Comparison of ENCODE assay signal across 8 cellular contexts in the genomic region with DNA sequence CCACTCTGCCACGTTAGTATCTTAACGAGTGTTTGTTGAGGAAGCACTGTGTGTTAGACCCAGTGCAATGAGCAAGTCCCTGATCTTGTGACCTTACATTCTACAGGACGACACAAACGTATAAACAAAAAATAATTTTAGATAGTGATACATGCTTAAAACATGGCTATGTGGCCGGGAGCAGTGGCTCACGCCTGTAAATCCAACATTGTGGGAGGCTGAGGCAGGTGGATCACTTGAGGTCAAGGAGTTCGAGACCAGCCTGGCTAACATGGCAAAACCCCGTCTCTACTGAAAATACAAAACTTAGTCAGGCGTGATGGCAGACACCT. TPM values are rescaled to one million over a fixed set of nuclear protein-coding genes. Genes with fewer than 3 reads are reported as not detected.
DNase-seq lines count a peak whose midpoint lies in the region; ATAC-seq and TF ChIP-seq lines count a peak whose summit lies in the region.

No MANE protein-coding gene starts in this region.

- H3K27me3 ChIP-seq in hepatocyte (no peaks in the 10 kb centered on the region), spleen (replicated peaks in 1 of 7) (no peaks in the 10 kb centered on the region)

- TF ChIP-seq POLR2A in spleen (IDR thresholded peaks at IDR 0.05) = no peak

- H3K9me3 ChIP-seq in HEK293 (ENCODE audit: control insufficient read depth, insufficient read depth, low read depth, low read length) = no peaks in the 10 kb centered on the region
- no peaks in the 10 kb centered on the region for H3K9me3 ChIP-seq in hepatocyte (ENCODE audit: low read depth)
- H3K9me3 ChIP-seq in spleen = no peaks in the 10 kb centered on the region

- H3K27ac ChIP-seq in HEK293 (ENCODE audit: extremely low read depth, low read depth, low read length) (peak overlapping the region; percentile 76), hepatocyte (peak overlapping the region; percentile 89), spleen (peak overlapping the region; percentile 71 to 90 (median 90))

- H3K4me3 Mint-ChIP-seq in activated CD8-positive, alpha-beta T cell treated with anti-CD3 and anti-CD28 coated beads for 36 hours = peak overlapping the region; percentile 91

- no peaks in the 10 kb centered on the region for H3K9me3 Mint-ChIP-seq in activated CD8-positive, alpha-beta T cell treated with anti-CD3 and anti-CD28 coated beads for 36 hours

- WGBS in hepatocyte (ENCODE audit: low lambda C conversion rate, missing lambda C conversion rate) = 60% methylated on average over 9 of the region's 9 CpGs
- WGBS in spleen, 5 donors = 50 to 72% (median 56%) methylated on average over 9 of the region's 9 CpGs

- CTCF ChIA-PET in HEK293 (lab: Yijun Ruan, JAX) = interaction anchor here (0.6 to 2.1 kb wide), 5 partner anchors 20 to 85 kb away, joined by 3 to 25 read pairs (median 5); partner anchors contain the start of genes MTX1 and THBS3
- CTCF ChIA-PET in activated CD8-positive, alpha-beta T cell treated with anti-CD3 and anti-CD28 coated beads for 36 hours (lab: Charles Lee) = interaction anchor here (0.8 to 3.0 kb wide), 6 partner anchors 21 to 166 kb away, joined by 3 to 21 read pairs (median 10); partner anchors contain the start of genes KRTCAP2 and TRIM46

- H3K36me3 ChIP-seq in HEK293 (ENCODE audit: control insufficient read depth in 2 of 2, insufficient read depth in 1 of 2, low read length in 2 of 2) = no peaks in the 10 kb centered on the region
- no peaks in the 10 kb centered on the region for H3K36me3 ChIP-seq in hepatocyte (replicated peaks; ENCODE audit: insufficient read depth, low read depth)
- no peaks in the 10 kb centered on the region for H3K36me3 ChIP-seq in spleen

- H3K4me3 ChIP-seq in HEK293 (ENCODE audit: low read depth, low read length) = no peak overlapping the region
- H3K4me3 ChIP-seq in hepatocyte = no peak overlapping the region
- H3K4me3 ChIP-seq in spleen = peak overlapping the region; percentile 52 to 81 (median 62)

- no peaks in the 10 kb centered on the region for H3K9me2 ChIP-seq in hepatocyte (replicated peaks; ENCODE audit: insufficient read depth)

- peak overlapping the region; percentile 41 for H2AFZ ChIP-seq in hepatocyte

- H3K36me3 Mint-ChIP-seq in activated CD8-positive, alpha-beta T cell treated with anti-CD3 and anti-CD28 coated beads for 36 hours (ENCODE audit: low read depth) = peaks cover 6% of the 10 kb centered on the region

- no peaks in the 10 kb centered on the region for H3K27me3 Mint-ChIP-seq in activated CD8-positive, alpha-beta T cell treated with anti-CD3 and anti-CD28 coated beads for 36 hours

- intact Hi-C loops in activated CD8-positive, alpha-beta T cell treated with anti-CD3 and anti-CD28 coated beads for 36 hours (cut with micrococcal nuclease) = loop anchor here (5.0 kb wide), 1 partner anchor 51 kb away; no protein-coding TSS in a partner anchor
- intact Hi-C loops in spleen (cut with DNase I; ENCODE audit: low total_unique reads) = loop anchor here (10.0 kb wide), 1 partner anchor 53 kb away; the partner anchor contains the start of genes KRTCAP2 and TRIM46

- peaks cover 11% of the 10 kb centered on the region for H3K79me2 ChIP-seq in hepatocyte

- ATAC-seq in activated CD8-positive, alpha-beta T cell treated with anti-CD3 and anti-CD28 coated beads for 36 hours = no peak
- no peak for ATAC-seq in activated CD4-positive, CD25-positive, alpha-beta regulatory T cell treated with anti-CD3 and anti-CD28 coated beads, Interleukin-2, amount 50 U/mL, for 24 hours
- ATAC-seq in GM18868 (IDR thresholded peaks at IDR 0.05; ENCODE audit: unreplicated experiment) = no peak

- DNase-seq in activated CD8-positive, alpha-beta T cell treated with anti-CD3 and anti-CD28 coated beads for 36 hours = no peak
- no peak for DNase-seq in hepatocyte (ENCODE audit: low spot score)
- DNase-seq in spleen = no peak
- no peak for DNase-seq in A172 (ENCODE audit: low spot score)
- DNase-seq in superior temporal gyrus (ENCODE audit: extremely low spot score) = no peak

- POLR2A ChIA-PET in HEK293 (lab: Yijun Ruan, JAX) = interaction anchor here (1.0 to 2.0 kb wide), 4 partner anchors 13 to 34 kb away, joined by 4 to 8 read pairs (median 4); partner anchors contain the start of genes SCAMP3 and THBS3
- POLR2A ChIA-PET in activated CD8-positive, alpha-beta T cell treated with anti-CD3 and anti-CD28 coated beads for 36 hours (lab: Charles Lee) = interaction anchor here (1.5 to 3.8 kb wide), 4 partner anchors 13 to 34 kb away, joined by 5 to 23 read pairs (median 18); a partner anchor contains a TSS

- H3K4me2 ChIP-seq in hepatocyte = peak overlapping the region; percentile 72

- peaks cover 35% of the 10 kb centered on the region for H3K4me1 Mint-ChIP-seq in activated CD8-positive, alpha-beta T cell treated with anti-CD3 and anti-CD28 coated beads for 36 hours (ENCODE audit: low read depth)

- H4K20me1 ChIP-seq in hepatocyte (ENCODE audit: insufficient read depth, poor library complexity, severe bottlenecking) = no peaks in the 10 kb centered on the region

- H3K4me1 ChIP-seq in HEK293 (ENCODE audit: control insufficient read depth, insufficient read depth, low read length) (peaks cover 3% of the 10 kb centered on the region), hepatocyte (ENCODE audit: insufficient read depth) (peaks cover 27% of the 10 kb centered on the region), spleen (peaks cover 7 to 61% (median 41%) of the 10 kb centered on the region in 6 donors)

- H3K27ac Mint-ChIP-seq in activated CD8-positive, alpha-beta T cell treated with anti-CD3 and anti-CD28 coated beads for 36 hours = peak overlapping the region; percentile 99

- TF ChIP-seq CTCF in HEK293 (tag by site-specific recombination; IDR thresholded peaks at IDR 0.05) (no peak), hepatocyte (IDR thresholded peaks at IDR 0.05; ENCODE audit: poor library complexity) (no peak), spleen (IDR thresholded peaks at IDR 0.05 in 8 of 11, conservative IDR thresholded peaks at IDR 0.05 in 3 of 11) (no peak)
- no peak for TF ChIP-seq CTCF in activated CD8-positive, alpha-beta T cell treated with anti-CD3 and anti-CD28 coated beads for 36 hours (IDR thresholded peaks at IDR 0.05)

TF ChIP-seq in HEK293, 187 proteins besides CTCF, POLR2A, EP300 and RAD21 (continues in another document):
- no peak for TF ChIP-seq ZNF629 (tag by site-specific recombination; IDR thresholded peaks at IDR 0.05)
- TF ChIP-seq, protein P1, sequence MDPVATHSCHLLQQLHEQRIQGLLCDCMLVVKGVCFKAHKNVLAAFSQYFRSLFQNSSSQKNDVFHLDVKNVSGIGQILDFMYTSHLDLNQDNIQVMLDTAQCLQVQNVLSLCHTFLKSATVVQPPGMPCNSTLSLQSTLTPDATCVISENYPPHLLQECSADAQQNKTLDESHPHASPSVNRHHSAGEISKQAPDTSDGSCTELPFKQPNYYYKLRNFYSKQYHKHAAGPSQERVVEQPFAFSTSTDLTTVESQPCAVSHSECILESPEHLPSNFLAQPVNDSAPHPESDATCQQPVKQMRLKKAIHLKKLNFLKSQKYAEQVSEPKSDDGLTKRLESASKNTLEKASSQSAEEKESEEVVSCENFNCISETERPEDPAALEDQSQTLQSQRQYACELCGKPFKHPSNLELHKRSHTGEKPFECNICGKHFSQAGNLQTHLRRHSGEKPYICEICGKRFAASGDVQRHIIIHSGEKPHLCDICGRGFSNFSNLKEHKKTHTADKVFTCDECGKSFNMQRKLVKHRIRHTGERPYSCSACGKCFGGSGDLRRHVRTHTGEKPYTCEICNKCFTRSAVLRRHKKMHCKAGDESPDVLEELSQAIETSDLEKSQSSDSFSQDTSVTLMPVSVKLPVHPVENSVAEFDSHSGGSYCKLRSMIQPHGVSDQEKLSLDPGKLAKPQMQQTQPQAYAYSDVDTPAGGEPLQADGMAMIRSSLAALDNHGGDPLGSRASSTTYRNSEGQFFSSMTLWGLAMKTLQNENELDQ (tag by site-specific recombination; IDR thresholded peaks at IDR 0.05; ENCODE audit: low read depth) = no peak

RNA-seq across cellular contexts. Expression of gene MTX1, which starts 19.6 kb away (rescaled TPM):
- total RNA-seq in activated CD8-positive, alpha-beta T cell treated with anti-CD3 and anti-CD28 coated beads for 36 hours = 10 to 100 TPM; 59.2 to 61.0 TPM
- total RNA-seq in hepatocyte = 42.1 and 49.4 TPM in 2 replicates
- 78.2 and 82.0 TPM in 2 replicates for polyA plus RNA-seq in hepatocyte
- total RNA-seq in spleen = 10 to 100 TPM; 28.2 to 40.9 (median 33.2) TPM
- polyA plus RNA-seq in spleen = 10 to 100 TPM; 43.7 to 48.4 (median 44.5) TPM
- total RNA-seq in A172 (2014; rRNA removed; shearing (Covaris generic)) = 85.8 and 110 TPM in 2 replicates

RNA-seq across cellular contexts. Expression of gene THBS3, which starts 20.4 kb away (rescaled TPM):
- total RNA-seq in activated CD8-positive, alpha-beta T cell treated with anti-CD3 and anti-CD28 coated beads for 36 hours = 10 to 100 TPM; 11.1 to 12.0 TPM
- total RNA-seq in hepatocyte (19.8 and 20.3 TPM in 2 replicates), spleen (10 to 100 TPM; 14.3 to 22.6 (median 20.5) TPM)
- polyA plus RNA-seq in hepatocyte (39.9 and 41.6 TPM in 2 replicates), spleen (10 to 100 TPM; 10.2 to 31.2 (median 27.7) TPM)
- total RNA-seq in A172 (2014; rRNA removed; shearing (Covaris generic)) = 11.3 and 24.6 TPM in 2 replicates

RNA-seq across cellular contexts. Expression of gene ENTREP3, which starts 27.2 kb away (rescaled TPM):
- total RNA-seq in activated CD8-positive, alpha-beta T cell treated with anti-CD3 and anti-CD28 coated beads for 36 hours = 10 to 100 TPM; 41.1 to 42.2 TPM
- total RNA-seq in hepatocyte = 8.1 and 8.8 TPM in 2 replicates
- polyA plus RNA-seq in hepatocyte = 26.0 and 27.1 TPM in 2 replicates
- total RNA-seq in spleen = 10 to 100 TPM in 6 of 7 donors, 1 to 10 TPM in 1; 9.9 to 19.3 (median 15.6) TPM
- polyA plus RNA-seq in spleen = 10 to 100 TPM in 1 of 3 donors, 1 to 10 TPM in 2; 6.5 to 13.2 (median 9.4) TPM
- total RNA-seq in A172 (2014; rRNA removed; shearing (Covaris generic)) = 10.7 and 11.4 TPM in 2 replicates

RNA-seq across cellular contexts. Expression of gene SCAMP3, which starts 34.1 kb away (rescaled TPM):
- total RNA-seq in activated CD8-positive, alpha-beta T cell treated with anti-CD3 and anti-CD28 coated beads for 36 hours = 10 to 100 TPM; 81.3 to 97.2 TPM
- total RNA-seq in hepatocyte (45.0 and 45.7 TPM in 2 replicates), spleen (10 to 100 TPM; 46.5 to 52.4 (median 49.8) TPM)
- polyA plus RNA-seq in hepatocyte (114 and 131 TPM in 2 replicates), spleen (10 to 100 TPM; 51.8 to 59.9 (median 53.2) TPM)
- total RNA-seq in A172 (2014; rRNA removed; shearing (Covaris generic)) = 136 and 169 TPM in 2 replicates

RNA-seq across cellular contexts. Expression of gene CLK2, which starts 45.2 kb away (rescaled TPM):
- 10 to 100 TPM; 80.6 to 85.4 TPM for total RNA-seq in activated CD8-positive, alpha-beta T cell treated with anti-CD3 and anti-CD28 coated beads for 36 hours
- 18.6 and 26.1 TPM in 2 replicates for total RNA-seq in hepatocyte
- polyA plus RNA-seq in hepatocyte = 48.7 and 53.8 TPM in 2 replicates
- 10 to 100 TPM; 61.0 to 89.9 (median 71.8) TPM for total RNA-seq in spleen
- 10 to 100 TPM; 38.6 to 82.0 (median 77.4) TPM for polyA plus RNA-seq in spleen
- 13.9 and 21.6 TPM in 2 replicates for total RNA-seq in A172 (2014; rRNA removed; shearing (Covaris generic))

Comparison
In these comparisons a context has a peak if more than half of its experiments do, and no peak if none do; other contexts are left out.
1. H3K4me3 ChIP-seq: peak in spleen (8 of 8); none in HEK293 (single experiment) and hepatocyte (single experiment).
2. Peak in every context shown above with its lines, with median percentiles within 50 percentile points of each other: H3K27ac ChIP-seq.